ENCODE assay signal across 22 cellular contexts in genomic region chr13:59270327-59270726, GRCh38.
A peak's percentile ranks its signal among the peaks of the same experiment; 100 is the strongest.
DNase-seq lines count a peak whose midpoint lies in the region; ATAC-seq, FAIRE-seq and TF ChIP-seq lines count a peak whose summit lies in the region.
"Had no signal": no experiment of that assay in that cellular context is flagged by ENCODE, and none has a peak within 500 bp of the region (broad histone marks: within the 10 kb centered on the region; RNA-seq: fewer than 3 reads in every experiment).

No MANE protein-coding gene starts in this region.

- H3K79me2 ChIP-seq in astrocyte (ENCODE audit: insufficient read depth, low read length) = no peaks in the 10 kb centered on the region
- H3K79me2 ChIP-seq in mammary epithelial cell (ENCODE audit: insufficient read depth, low read length) = no peaks in the 10 kb centered on the region

- H4K20me1 ChIP-seq in astrocyte (ENCODE audit: insufficient read depth, low read length) (no peaks in the 10 kb centered on the region), mammary epithelial cell (ENCODE audit: insufficient read depth, low read length) (no peaks in the 10 kb centered on the region)

- H3K4me1 ChIP-seq in astrocyte (ENCODE audit: insufficient read depth, low read length) (peaks cover 7% of the 10 kb centered on the region), mammary epithelial cell (ENCODE audit: insufficient read depth, low read length) (no peaks in the 10 kb centered on the region)
- H3K4me1 ChIP-seq: A549 had no signal

- peak overlapping the region; percentile 47 for H3K27ac Mint-ChIP-seq in astrocyte (ENCODE audit: unreplicated experiment)
- H3K27ac Mint-ChIP-seq: CD4-positive, alpha-beta memory T cell had no signal

- H3K36me3 ChIP-seq in astrocyte (ENCODE audit: insufficient read depth, low read length) (no peaks in the 10 kb centered on the region), mammary epithelial cell (ENCODE audit: insufficient read depth, low read length) (no peaks in the 10 kb centered on the region)

- intact Hi-C loops in mammary epithelial cell (cut with micrococcal nuclease) = no loop called here

- BruUV-seq in mammary epithelial cell (replicated peaks; lab: Mats Ljungman, UMichigan) = no TSS peak

- no peak for ATAC-seq in HG02970 (IDR thresholded peaks at IDR 0.05; ENCODE audit: low FRiP score, unreplicated experiment)
- ATAC-seq: A549 had no signal

- H3K27ac ChIP-seq in astrocyte (ENCODE audit: low read depth, low read length) = no peak overlapping the region
- no peak overlapping the region for H3K27ac ChIP-seq in RWPE1
- H3K27ac ChIP-seq in mammary epithelial cell (ENCODE audit: insufficient read depth, low read depth, low read length) = no peak overlapping the region
- H3K27ac ChIP-seq: A549, GM23248 had no signal

- dilution Hi-C loops in mammary epithelial cell (cut with HindIII; ENCODE audit: low sequenced_read_pairs) = no loop called here

- peaks cover 26% of the 10 kb centered on the region for H3K4me1 Mint-ChIP-seq in astrocyte (ENCODE audit: low read depth, unreplicated experiment)

- H3K9me3 Mint-ChIP-seq in astrocyte (ENCODE audit: unreplicated experiment) = no peaks in the 10 kb centered on the region
- H3K9me3 Mint-ChIP-seq: CD4-positive, alpha-beta memory T cell had no signal

- CTCF ChIA-PET in RWPE1 (lab: Yijun Ruan, JAX) = no interaction called here
- CTCF ChIA-PET in mammary epithelial cell (lab: Charles Lee; ENCODE audit: low non-redundant PET) = no interaction called here

- H3K9ac ChIP-seq in astrocyte (ENCODE audit: low read length) = no peak overlapping the region
- no peak overlapping the region for H3K9ac ChIP-seq in mammary epithelial cell (ENCODE audit: insufficient read depth, low read length)
- H3K9ac ChIP-seq: GM23248 had no signal

- H3K4me3 Mint-ChIP-seq in astrocyte (ENCODE audit: unreplicated experiment) = no peak overlapping the region
- H3K4me3 Mint-ChIP-seq: CD4-positive, alpha-beta memory T cell had no signal

- in situ Hi-C loops in mammary epithelial cell (cut with MboI; ENCODE audit: low sequenced_read_pairs in 2 of 2) = no loop called here

- H3K36me3 Mint-ChIP-seq in astrocyte (ENCODE audit: low read depth, unreplicated experiment) = no peaks in the 10 kb centered on the region
- H3K36me3 Mint-ChIP-seq: CD4-positive, alpha-beta memory T cell had no signal

- no peak for TF ChIP-seq CTCF in astrocyte (IDR thresholded peaks at IDR 0.05; ENCODE audit: insufficient read depth, low read depth, low read length)
- TF ChIP-seq CTCF in RWPE1 (conservative IDR thresholded peaks at IDR 0.05; ENCODE audit: low read depth) = no peak
- no peak for TF ChIP-seq CTCF in mammary epithelial cell (conservative IDR thresholded peaks at IDR 0.05 in 1 of 2, IDR thresholded peaks at IDR 0.05 in 1 of 2; ENCODE audit: extremely low read depth in 1 of 2, insufficient read depth in 1 of 2, low read depth in 1 of 2, low read length in 2 of 2)

- H3K27me3 ChIP-seq in astrocyte (ENCODE audit: insufficient read depth, low read length) (no peaks in the 10 kb centered on the region), mammary epithelial cell (ENCODE audit: insufficient read depth, low read length) (no peaks in the 10 kb centered on the region)

- H3K4me3 ChIP-seq in astrocyte (ENCODE audit: insufficient read depth, low read depth, low read length) (no peak overlapping the region), mammary epithelial cell (replicated peaks in 1 of 3; ENCODE audit: insufficient read depth in 1 of 3, low read depth in 2 of 3, low read length in 3 of 3) (no peak overlapping the region)
- H3K4me3 ChIP-seq: A549, GM23248 had no signal

- POLR2A ChIA-PET in RWPE1 (lab: Yijun Ruan, JAX; ENCODE audit: low non-redundant PET) = no interaction called here

- DNase-seq in EH (ENCODE audit: low read depth) (peak; percentile 10), astrocyte (ENCODE audit: low read depth) (no peak), kidney tubule cell (ENCODE audit: low spot score) (peak; percentile 43), renal cortical epithelial cell (ENCODE audit: low read depth) (peak; percentile 72), RWPE1 (ENCODE audit: low spot score) (no peak), mammary epithelial cell (no peak)
- DNase-seq: 8988T; C1 segment of cervical spinal cord; Calu3; CD4-positive, alpha-beta memory T cell; COR-L47; DMS53; DMS79 treated with DMSO at 0.1 percent for 48 hours; GM23248; H7; HCEC 1CT had no signal

- no peaks in the 10 kb centered on the region for H3K27me3 Mint-ChIP-seq in astrocyte (ENCODE audit: low read depth, unreplicated experiment)

- no peaks in the 10 kb centered on the region for H3K9me3 ChIP-seq in astrocyte (ENCODE audit: insufficient read depth, low read depth, low read length)
- no peaks in the 10 kb centered on the region for H3K9me3 ChIP-seq in mammary epithelial cell (replicated peaks; ENCODE audit: insufficient read depth, low read length)
- H3K9me3 ChIP-seq: A549 had no signal

- no peak for FAIRE-seq in astrocyte (lab: Jason Lieb, UNC)
- FAIRE-seq: A549, G401.6, GM12892, GM19239, H1 had no signal

- H2AFZ ChIP-seq in astrocyte (ENCODE audit: low read depth, low read length) = no peak overlapping the region
- H2AFZ ChIP-seq in mammary epithelial cell (ENCODE audit: low read depth, low read length) = no peak overlapping the region
- H2AFZ ChIP-seq: GM23248 had no signal

- no peak overlapping the region for H3K4me2 ChIP-seq in astrocyte (ENCODE audit: low read length)
- H3K4me2 ChIP-seq in mammary epithelial cell (ENCODE audit: insufficient read depth, low read depth, low read length) = no peak overlapping the region
- H3K4me2 ChIP-seq: A549 had no signal

Comparison
In these comparisons a context has a peak if more than half of its experiments do, and no peak if none do; other contexts are left out.
1. DNase-seq: peak in EH (single experiment), kidney tubule cell (single experiment) and renal cortical epithelial cell (single experiment); none in astrocyte (single experiment), RWPE1 (single experiment) and mammary epithelial cell (single experiment).